ENCODE assay signal across 14 cellular contexts in genomic region chr12:64059685-64060084, GRCh38.
A peak's percentile ranks its signal among the peaks of the same experiment; 100 is the strongest.
DNase-seq lines count a peak whose midpoint lies in the region; ATAC-seq lines count a peak whose summit lies in the region.
"Had no signal": no experiment of that assay in that cellular context is flagged by ENCODE, and none has a peak within 500 bp of the region (broad histone marks: within the 10 kb centered on the region; RNA-seq: fewer than 3 reads in every experiment).

No MANE protein-coding gene starts in this region.

- peak overlapping the region; percentile 2 for H3K4me2 ChIP-seq in GM23248 (ENCODE audit: unreplicated experiment)
- H3K4me2 ChIP-seq: BLaER1 had no signal

- 0 out of 2 replicates have a peak overlapping the region, but pooled peaks have one; percentile 1 for H3K9ac ChIP-seq in GM23248
- H3K9ac ChIP-seq: BLaER1 had no signal

- no peaks in the 10 kb centered on the region for H3K27me3 ChIP-seq in GM23248 (replicated peaks; ENCODE audit: insufficient read depth)
- H3K27me3 ChIP-seq: BLaER1 had no signal

- H3K9me3 ChIP-seq in GM23248 (ENCODE audit: low read depth) = no peaks in the 10 kb centered on the region
- H3K9me3 ChIP-seq: BLaER1 had no signal

- in situ Hi-C loops in GM23248 (cut with MboI) = no loop called here

- peaks cover 5% of the 10 kb centered on the region for H3K36me3 ChIP-seq in GM23248 (ENCODE audit: low read depth)
- H3K36me3 ChIP-seq: BLaER1 had no signal

- DNase-seq in GM23248 (peak; percentile 58), foreskin melanocyte (peak; percentile 63), putamen (ENCODE audit: low spot score) (peak; percentile 45), DMS 273 treated with DMSO at 0.1 percent for 48 hours (lab: John Stamatoyannopoulos, UW) (no peak)
- DNase-seq: CD8-positive, alpha-beta memory T cell; NCI-H1048; NCI-H2107; NCI-H345; NCI-H69; NK-92 treated with Interleukin-12 subunit alpha and Interleukin-12 subunit beta, amount 100 ng/mL, for 24 hours had no signal

- H3K4me3 ChIP-seq in GM23248 = no peak overlapping the region
- H3K4me3 ChIP-seq: BLaER1 had no signal

- H3K27ac ChIP-seq in GM23248 (peak overlapping the region; percentile 10), angular gyrus (ENCODE audit: low read depth, low read length) (peak overlapping the region; percentile 52)
- H3K27ac ChIP-seq: BLaER1 had no signal

- H4K20me1 ChIP-seq in GM23248 (ENCODE audit: insufficient read depth) = no peaks in the 10 kb centered on the region
- H4K20me1 ChIP-seq: BLaER1 had no signal

- no peaks in the 10 kb centered on the region for H3K9me2 ChIP-seq in GM23248 (ENCODE audit: insufficient read depth)

- peaks cover 10% of the 10 kb centered on the region for H3K4me1 ChIP-seq in GM23248 (ENCODE audit: insufficient read depth)
- H3K4me1 ChIP-seq: BLaER1 had no signal

- no peak for ATAC-seq in GM18873 (IDR thresholded peaks at IDR 0.05; ENCODE audit: low FRiP score, unreplicated experiment)
- no peak for ATAC-seq in HG02763 (IDR thresholded peaks at IDR 0.05; ENCODE audit: unreplicated experiment)

- 52 to 55% methylated on average over 1 of the region's 1 CpG for WGBS in GM23248 (ENCODE audit: low coverage in 1 of 2, low lambda C conversion rate in 2 of 2, missing lambda C conversion rate in 2 of 2), 2 experiments

- peaks cover 55% of the 10 kb centered on the region for H3F3A ChIP-seq in GM23248 (ENCODE audit: insufficient read depth)

- H3K79me2 ChIP-seq in GM23248 (ENCODE audit: insufficient read depth) = peaks cover 50% of the 10 kb centered on the region

- H2AFZ ChIP-seq in GM23248 = no peak overlapping the region
